ENCODE assay signal across 7 cellular contexts in the genomic region with DNA sequence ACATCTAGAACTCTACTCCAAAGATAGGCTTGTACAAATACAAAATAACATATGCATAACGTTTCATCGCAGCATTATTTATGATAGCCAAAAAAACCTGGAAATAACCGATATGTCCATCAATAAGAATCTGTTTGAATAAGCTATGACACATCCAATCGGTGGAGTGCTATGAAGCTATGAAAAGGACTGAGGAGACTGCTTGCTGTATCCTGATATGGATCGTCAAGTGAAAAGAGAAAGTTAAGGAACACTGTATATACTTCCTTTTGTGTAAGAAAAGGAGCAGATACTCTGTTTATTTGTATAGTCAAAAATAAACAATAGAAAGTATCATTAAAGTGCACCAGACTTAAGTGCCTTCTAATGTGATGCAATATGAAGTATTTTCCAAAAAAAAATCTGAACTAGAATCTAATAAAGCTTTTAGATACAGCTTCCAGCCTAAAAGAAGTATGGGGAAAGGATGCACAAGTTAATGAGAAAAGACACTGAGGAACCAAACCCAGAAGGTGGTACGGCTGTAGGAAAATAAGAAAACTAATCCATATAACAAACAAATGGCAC. TPM values are rescaled to one million over a fixed set of nuclear protein-coding genes. Genes with fewer than 3 reads are reported as not detected.
DNase-seq lines count a peak whose midpoint lies in the region; ATAC-seq and TF ChIP-seq lines count a peak whose summit lies in the region.

No MANE protein-coding gene starts in this region.

- H3K9me3 ChIP-seq in HCT116 (ENCODE audit: control insufficient read depth in 1 of 2, insufficient read depth in 1 of 2, low read depth in 1 of 2, low read length in 2 of 2) = no peaks in the 10 kb centered on the region
- H3K9me3 ChIP-seq in iPS-15b (ENCODE audit: control insufficient read depth, insufficient read depth, low read length) = no peaks in the 10 kb centered on the region

- H3K4me3 ChIP-seq in HCT116 (replicated peaks in 1 of 2; ENCODE audit: low read depth in 1 of 2, low read length in 2 of 2) (peak overlapping the region; percentile 44 to 63), iPS-15b (ENCODE audit: low read depth, low read length) (peak overlapping the region; percentile 79)

- peak overlapping the region; percentile 67 for H3K9ac ChIP-seq in HCT116 (ENCODE audit: low read length)
- H3K9ac ChIP-seq in iPS-15b (ENCODE audit: low read depth, low read length) = no peak overlapping the region

- no peaks in the 10 kb centered on the region for H3K9me3 Mint-ChIP-seq in activated CD8-positive, alpha-beta T cell treated with anti-CD3 and anti-CD28 coated beads for 36 hours
- no peaks in the 10 kb centered on the region for H3K9me3 Mint-ChIP-seq in stimulated activated effector memory CD8-positive, alpha-beta T cell treated with anti-CD3 and anti-CD28 coated beads, Interleukin-12 subunit alpha, Interleukin-12 subunit beta, amount 100 ng/mL, for 72 hours

- peak overlapping the region; percentile 79 for H3K4me3 Mint-ChIP-seq in activated CD8-positive, alpha-beta T cell treated with anti-CD3 and anti-CD28 coated beads for 36 hours
- peak overlapping the region; percentile 62 for H3K4me3 Mint-ChIP-seq in stimulated activated effector memory CD8-positive, alpha-beta T cell treated with anti-CD3 and anti-CD28 coated beads, Interleukin-12 subunit alpha, Interleukin-12 subunit beta, amount 100 ng/mL, for 72 hours

- TF ChIP-seq POLR2A in HCT116 (IDR thresholded peaks at IDR 0.05; ENCODE audit: borderline replicate concordance, extremely low read depth, insufficient read depth, insufficient read length) = no peak

- H3K27ac ChIP-seq in HCT116 (ENCODE audit: low read depth, low read length) = peak overlapping the region; percentile 75

- peaks cover 4% of the 10 kb centered on the region for H3K36me3 Mint-ChIP-seq in activated CD8-positive, alpha-beta T cell treated with anti-CD3 and anti-CD28 coated beads for 36 hours (ENCODE audit: low read depth)
- no peaks in the 10 kb centered on the region for H3K36me3 Mint-ChIP-seq in stimulated activated effector memory CD8-positive, alpha-beta T cell treated with anti-CD3 and anti-CD28 coated beads, Interleukin-12 subunit alpha, Interleukin-12 subunit beta, amount 100 ng/mL, for 72 hours

- H4K20me1 ChIP-seq in HCT116 (ENCODE audit: insufficient read depth) = no peaks in the 10 kb centered on the region

- ATAC-seq in HCT116 = no peak
- ATAC-seq in activated CD8-positive, alpha-beta T cell treated with anti-CD3 and anti-CD28 coated beads for 36 hours = no peak
- no peak for ATAC-seq in stimulated activated effector memory CD8-positive, alpha-beta T cell treated with anti-CD3 and anti-CD28 coated beads, Interleukin-12 subunit alpha, Interleukin-12 subunit beta, amount 100 ng/mL, for 72 hours

- no peak for TF ChIP-seq RAD21 in HCT116 (IDR thresholded peaks at IDR 0.05; ENCODE audit: low read depth)

- intact Hi-C loops in HCT116 (cut with micrococcal nuclease) = no loop called here
- intact Hi-C loops in activated CD8-positive, alpha-beta T cell treated with anti-CD3 and anti-CD28 coated beads for 36 hours (cut with micrococcal nuclease) = no loop called here

- BruUV-seq in HCT116 (replicated peaks; lab: Mats Ljungman, UMichigan) = TSS peak; percentile 19

- peaks cover 4% of the 10 kb centered on the region for H3K79me2 ChIP-seq in HCT116 (ENCODE audit: insufficient read depth, low read length)

- H3K4me1 ChIP-seq in HCT116 (ENCODE audit: control insufficient read depth in 1 of 2, insufficient read depth in 2 of 2, low read length in 2 of 2) = peaks cover 9 to 45% of the 10 kb centered on the region in 2 experiments
- H3K4me1 ChIP-seq in iPS-15b (ENCODE audit: control insufficient read depth, insufficient read depth, low read length) = peaks cover 3% of the 10 kb centered on the region

- no peak overlapping the region for H2AFZ ChIP-seq in HCT116 (ENCODE audit: low read depth, low read length, poor library complexity, severe bottlenecking)

- peaks cover 31% of the 10 kb centered on the region for H3K4me1 Mint-ChIP-seq in activated CD8-positive, alpha-beta T cell treated with anti-CD3 and anti-CD28 coated beads for 36 hours (ENCODE audit: low read depth)
- H3K4me1 Mint-ChIP-seq in stimulated activated effector memory CD8-positive, alpha-beta T cell treated with anti-CD3 and anti-CD28 coated beads, Interleukin-12 subunit alpha, Interleukin-12 subunit beta, amount 100 ng/mL, for 72 hours = peaks cover 28% of the 10 kb centered on the region

- TF ChIP-seq CTCF in HCT116 (IDR thresholded peaks at IDR 0.05 in 2 of 3, conservative IDR thresholded peaks at IDR 0.05 in 1 of 3; ENCODE audit: borderline replicate concordance in 1 of 3, insufficient read depth in 1 of 3, low read depth in 2 of 3, low read length in 2 of 3) = no peak
- TF ChIP-seq CTCF in activated CD8-positive, alpha-beta T cell treated with anti-CD3 and anti-CD28 coated beads for 36 hours (IDR thresholded peaks at IDR 0.05) = no peak

- H3K36me3 ChIP-seq in HCT116 (ENCODE audit: control insufficient read depth in 1 of 2, insufficient read depth in 2 of 2, low read length in 2 of 2) = no peaks in the 10 kb centered on the region
- H3K36me3 ChIP-seq in iPS-15b (ENCODE audit: control insufficient read depth, insufficient read depth, low read length) = no peaks in the 10 kb centered on the region

- no peaks in the 10 kb centered on the region for H3K27me3 Mint-ChIP-seq in activated CD8-positive, alpha-beta T cell treated with anti-CD3 and anti-CD28 coated beads for 36 hours

- H3K27ac Mint-ChIP-seq in activated CD8-positive, alpha-beta T cell treated with anti-CD3 and anti-CD28 coated beads for 36 hours = peak overlapping the region; percentile 87
- H3K27ac Mint-ChIP-seq in stimulated activated effector memory CD8-positive, alpha-beta T cell treated with anti-CD3 and anti-CD28 coated beads, Interleukin-12 subunit alpha, Interleukin-12 subunit beta, amount 100 ng/mL, for 72 hours = peak overlapping the region; percentile 29

- CTCF ChIA-PET in HCT116 (lab: Charles Lee) = interaction anchor here (1.3 kb wide), 1 partner anchor 58 kb away, joined by 4 read pairs; no protein-coding TSS in a partner anchor
- CTCF ChIA-PET in activated CD8-positive, alpha-beta T cell treated with anti-CD3 and anti-CD28 coated beads for 36 hours (lab: Charles Lee) = interaction anchor here (0.9 to 1.4 kb wide), 3 partner anchors 14 to 231 kb away, joined by 3 to 4 read pairs (median 3); a partner anchor contains a TSS

- POLR2A ChIA-PET in HCT116 (lab: Charles Lee) = interaction anchor here (1.2 kb wide), 1 partner anchor 75 kb away, joined by 4 read pairs; no protein-coding TSS in a partner anchor
- POLR2A ChIA-PET in activated CD8-positive, alpha-beta T cell treated with anti-CD3 and anti-CD28 coated beads for 36 hours (lab: Charles Lee) = interaction anchor here (0.6 to 1.6 kb wide), 6 partner anchors 10 to 405 kb away, joined by 3 to 6 read pairs (median 3); a partner anchor contains a TSS

- peak overlapping the region; percentile 79 for H3K4me2 ChIP-seq in HCT116 (ENCODE audit: low read length)

- H3K27me3 ChIP-seq in HCT116 (ENCODE audit: insufficient read depth, low read length) (no peaks in the 10 kb centered on the region), iPS-15b (ENCODE audit: control insufficient read depth, insufficient read depth, low read length) (peaks cover 29% of the 10 kb centered on the region)

- RAD21 ChIA-PET in HCT116 (lab: Charles Lee; ENCODE audit: low non-redundant PET in 1 of 2, low total read pairs in 2 of 2, uncharacterized antibody in 2 of 2, unreplicated experiment in 2 of 2) = no interaction called here

- no peaks in the 10 kb centered on the region for H3K9me2 ChIP-seq in HCT116 (ENCODE audit: insufficient read depth)

- no peak for DNase-seq in HCT116 (ENCODE audit: low read depth, low spot score)
- no peak for DNase-seq in activated CD8-positive, alpha-beta T cell treated with anti-CD3 and anti-CD28 coated beads for 36 hours
- no peak for DNase-seq in stimulated activated effector memory CD8-positive, alpha-beta T cell treated with anti-CD3 and anti-CD28 coated beads, Interleukin-12 subunit alpha, Interleukin-12 subunit beta, amount 100 ng/mL, for 72 hours (ENCODE audit: low spot score in 2 of 2)
- no peak for DNase-seq in middle frontal gyrus (ENCODE audit: extremely low spot score, low spot score)
- no peak for DNase-seq in NCI-H1694 (lab: John Stamatoyannopoulos, UW)
- no peak for DNase-seq in NCI-H1930 (lab: John Stamatoyannopoulos, UW)

TF ChIP-seq in HCT116, 20 proteins besides CTCF, POLR2A, EP300 and RAD21 (continues in another document):
- no peak for TF ChIP-seq POLR2AphosphoS5 (IDR thresholded peaks at IDR 0.05; ENCODE audit: low read depth, low read length)
- no peak for TF ChIP-seq EGR1 (IDR thresholded peaks at IDR 0.05; ENCODE audit: low read depth)
- no peak for TF ChIP-seq JUND (IDR thresholded peaks at IDR 0.05)
- no peak for TF ChIP-seq ZNF274 (IDR thresholded peaks at IDR 0.05; ENCODE audit: low read depth, low read length)
- TF ChIP-seq SIN3A (IDR thresholded peaks at IDR 0.05; ENCODE audit: low read depth) = no peak
- TF ChIP-seq EZH2 (IDR thresholded peaks at IDR 0.05) = no peak
- TF ChIP-seq, protein P1, sequence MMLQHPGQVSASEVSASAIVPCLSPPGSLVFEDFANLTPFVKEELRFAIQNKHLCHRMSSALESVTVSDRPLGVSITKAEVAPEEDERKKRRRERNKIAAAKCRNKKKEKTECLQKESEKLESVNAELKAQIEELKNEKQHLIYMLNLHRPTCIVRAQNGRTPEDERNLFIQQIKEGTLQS (IDR thresholded peaks at IDR 0.05) = no peak

RNA-seq across cellular contexts. Expression of a gene that starts 0.6 kb away (rescaled TPM):
- total RNA-seq in HCT116 (2021; ENCODE audit: unreplicated experiment) = 0.98 TPM
- 0.26 and 0.32 TPM in 2 replicates for polyA plus RNA-seq in HCT116 (2012)
- 1 to 10 TPM in 1 of 2 experiments, under 1 TPM in 1; 0.98 to 1.2 TPM for total RNA-seq in activated CD8-positive, alpha-beta T cell treated with anti-CD3 and anti-CD28 coated beads for 36 hours

RNA-seq across cellular contexts. Expression of a gene that starts 4.3 kb away (rescaled TPM):
- total RNA-seq in HCT116 (2021; ENCODE audit: unreplicated experiment) = 24.5 TPM
- 10.5 and 15.4 TPM in 2 replicates for polyA plus RNA-seq in HCT116 (2012)
- total RNA-seq in activated CD8-positive, alpha-beta T cell treated with anti-CD3 and anti-CD28 coated beads for 36 hours = 10 to 100 TPM; 36.3 to 36.5 TPM

RNA-seq across cellular contexts. Expression of a gene that starts 57.2 kb away (rescaled TPM):
- 13.7 TPM for total RNA-seq in HCT116 (2021; ENCODE audit: unreplicated experiment)
- polyA plus RNA-seq in HCT116 (2012) = 6.0 and 6.9 TPM in 2 replicates
- total RNA-seq in activated CD8-positive, alpha-beta T cell treated with anti-CD3 and anti-CD28 coated beads for 36 hours = 10 to 100 TPM; 10.4 to 11.0 TPM
